Comparison of ENCODE assay signal across 9 cellular contexts in genomic region chr11:820655-821512, GRCh38. TPM values are rescaled to one million over a fixed set of nuclear protein-coding genes. Genes with fewer than 3 reads are reported as not detected.
A peak's percentile ranks its signal among the peaks of the same experiment; 100 is the strongest.
DNase-seq lines count a peak whose midpoint lies in the region; ATAC-seq, FAIRE-seq and TF ChIP-seq lines count a peak whose summit lies in the region.
"Had no signal": no experiment of that assay in that cellular context is flagged by ENCODE, and none has a peak within 500 bp of the region (broad histone marks: within the 10 kb centered on the region; RNA-seq: fewer than 3 reads in every experiment).

No MANE protein-coding gene starts in this region.

- no peaks in the 10 kb centered on the region for H3K27me3 ChIP-seq in Panc1 (ENCODE audit: control insufficient read depth, insufficient read depth, low read length)
- no peaks in the 10 kb centered on the region for H3K27me3 ChIP-seq in endothelial cell of umbilical vein (ENCODE audit: control insufficient read depth in 2 of 2, insufficient read depth in 2 of 2, low read length in 2 of 2)

- peak overlapping the region; percentile 94 for H3K9ac ChIP-seq in endothelial cell of umbilical vein (replicated peaks; ENCODE audit: extremely low read depth, insufficient read depth, low read length)

- H3K36me3 Mint-ChIP-seq in naive B cell = peaks cover 0 to 7% of the 10 kb centered on the region in 2 donors

- intact Hi-C loops in Panc1 (cut with micrococcal nuclease; ENCODE audit: unreplicated experiment) = no loop called here
- intact Hi-C loops in endothelial cell of umbilical vein (cut with micrococcal nuclease) = no loop called here

- peaks cover 6 to 20% (median 17%) of the 10 kb centered on the region in 3 donors for H3K4me1 Mint-ChIP-seq in naive B cell

- dilution Hi-C loops in endothelial cell of umbilical vein (cut with MboI; ENCODE audit: extremely low pct_ligation_motif_present, low sequenced_read_pairs) = no loop called here

- peak overlapping the region; percentile 89 for H3K27ac ChIP-seq in Panc1 (ENCODE audit: low read length)
- peak overlapping the region; percentile 89 for H3K27ac ChIP-seq in endothelial cell of umbilical vein (ENCODE audit: insufficient read depth, low read depth, low read length)

- POLR2A ChIA-PET in Panc1 (lab: Charles Lee) (interaction anchor here (0.9 to 1.9 kb wide), 2 partner anchors 8 to 12 kb away, joined by 3 to 11 read pairs; partner anchors contain the start of gene CRACR2B), endothelial cell of umbilical vein (lab: Charles Lee) (interaction anchor here (0.6 to 3.3 kb wide), 4 partner anchors 8 to 24 kb away, joined by 3 to 23 read pairs (median 9); partner anchors contain the start of gene RPLP2)

- H3K4me2 ChIP-seq in endothelial cell of umbilical vein (ENCODE audit: insufficient read depth, low read length) = peak overlapping the region; percentile 63

- H3K4me3 ChIP-seq in Panc1 (ENCODE audit: low read depth in 2 of 2, low read length in 2 of 2) (peak overlapping the region; percentile 80 to 88), endothelial cell of umbilical vein (replicated peaks in 1 of 3; ENCODE audit: insufficient read depth in 1 of 3, low read depth in 1 of 3, low read length in 3 of 3) (peak overlapping the region in 2 of 3 experiments; percentile 52 to 79)

- peak; percentile 7 for TF ChIP-seq POLR2A in endothelial cell of umbilical vein (IDR thresholded peaks at IDR 0.05; ENCODE audit: low read depth, low read length)

- peak overlapping the region in 4 of 6 donors; percentile 64 to 91 (median 84) for H3K27ac Mint-ChIP-seq in naive B cell

- H3K9me1 ChIP-seq in endothelial cell of umbilical vein (replicated peaks; ENCODE audit: control insufficient read depth, extremely low read depth, insufficient read depth, low read length) = no peaks in the 10 kb centered on the region

- DNase-seq in EL = peak; percentile 81
- no peak for DNase-seq in Panc1 (ENCODE audit: low read depth, low spot score)
- peak; percentile 38 for DNase-seq in endothelial cell of umbilical vein (ENCODE audit: low read depth, low spot score)
- no peak for DNase-seq in naive B cell
- no peak for DNase-seq in COLO668 (lab: John Stamatoyannopoulos, UW; ENCODE audit: unreplicated experiment)
- no peak for DNase-seq in activated gamma-delta T cell (lab: John Stamatoyannopoulos, UW)

- no peaks in the 10 kb centered on the region for H3K27me3 Mint-ChIP-seq in naive B cell

- peak; percentile 58 for FAIRE-seq in endothelial cell of umbilical vein (lab: Jason Lieb, UNC)
- FAIRE-seq: TTC549 had no signal

- peak overlapping the region; percentile 82 to 96 (median 90) for H3K4me3 Mint-ChIP-seq in naive B cell

- peak; percentile 63 for ATAC-seq in Panc1
- no peak for ATAC-seq in naive B cell (ENCODE audit: low read depth in 2 of 2)
- ATAC-seq in HG02678 (IDR thresholded peaks at IDR 0.05; ENCODE audit: unreplicated experiment) = no peak
- no peak for ATAC-seq in GM19328 (IDR thresholded peaks at IDR 0.05; ENCODE audit: unreplicated experiment)

- H2AFZ ChIP-seq in endothelial cell of umbilical vein (ENCODE audit: low read depth, low read length) = no peak overlapping the region

- peaks cover 19% of the 10 kb centered on the region for H3K79me2 ChIP-seq in endothelial cell of umbilical vein (ENCODE audit: control insufficient read depth, insufficient read depth, low read length)

- CTCF ChIA-PET in Panc1 (lab: Charles Lee) (interaction anchor here (0.7 kb wide), 2 partner anchors 9 to 18 kb away, joined by 3 to 4 read pairs; no protein-coding TSS in a partner anchor), endothelial cell of umbilical vein (lab: Charles Lee) (no interaction called here)

- TF ChIP-seq CTCF in Panc1 (IDR thresholded peaks at IDR 0.05) (no peak), endothelial cell of umbilical vein (IDR thresholded peaks at IDR 0.05; ENCODE audit: extremely low read depth in 1 of 2, insufficient read depth in 1 of 2, low read depth in 1 of 2, low read length in 2 of 2) (no peak)

- no peaks in the 10 kb centered on the region for H4K20me1 ChIP-seq in endothelial cell of umbilical vein (replicated peaks; ENCODE audit: control insufficient read depth, extremely low read depth, insufficient read depth, low read length)

- in situ Hi-C loops in Panc1 (cut with HindIII; ENCODE audit: low pct_unique_long_range_greater_than_20kb, low sequenced_read_pairs) = no loop called here

- H3K36me3 ChIP-seq in Panc1 (ENCODE audit: control insufficient read depth, insufficient read depth, low read length) = 0 out of 2 replicates have a peak, but pooled peaks cover 2% of the 10 kb centered on the region
- peaks cover 4 to 17% of the 10 kb centered on the region in 2 experiments for H3K36me3 ChIP-seq in endothelial cell of umbilical vein (ENCODE audit: control insufficient read depth in 2 of 2, extremely low read depth in 1 of 2, insufficient read depth in 2 of 2, low read length in 2 of 2)

- H3K9me3 ChIP-seq in Panc1 (ENCODE audit: control insufficient read depth, insufficient read depth, low read depth, low read length) (no peaks in the 10 kb centered on the region), endothelial cell of umbilical vein (replicated peaks; ENCODE audit: control insufficient read depth, insufficient read depth, low read length) (no peaks in the 10 kb centered on the region)

- H3K9me3 Mint-ChIP-seq in naive B cell = no peaks in the 10 kb centered on the region

- BruUV-seq in Panc1 (replicated peaks; lab: Mats Ljungman, UMichigan) (no TSS peak), endothelial cell of umbilical vein (replicated peaks; lab: Mats Ljungman, UMichigan) (TSS peak; percentile 9)

- H3K4me1 ChIP-seq in Panc1 (ENCODE audit: control insufficient read depth, insufficient read depth, low read length) (peaks cover 51% of the 10 kb centered on the region), endothelial cell of umbilical vein (ENCODE audit: control insufficient read depth, extremely low read depth, insufficient read depth, low read length) (peaks cover 20% of the 10 kb centered on the region)

RNA-seq across cellular contexts. Expression of gene PNPLA2, which starts 2.2 kb away (rescaled TPM):
- total RNA-seq in Panc1 (2021; ENCODE audit: unreplicated experiment) (244 TPM), endothelial cell of umbilical vein (75.6 and 83.0 TPM in 2 replicates)
- polyA plus RNA-seq in Panc1 (2012; ENCODE audit: insufficient read length) = 377 TPM
- polyA plus RNA-seq in endothelial cell of umbilical vein (73.1 and 80.3 TPM in 2 replicates), naive B cell (ENCODE audit: low read depth in 6 of 6) (10 to 100 TPM; 13.0 to 49.9 (median 26.9) TPM)
- 32.9 and 45.8 TPM in 2 replicates for polyA plus RNA-seq in endothelial cell of umbilical vein (2011; cell fraction: cytosol; rRNA removed)
- polyA plus RNA-seq in endothelial cell of umbilical vein (2011; cell fraction: nucleus; rRNA removed) = 257 and 355 TPM in 2 replicates
- 44.9 and 69.9 TPM in 2 replicates for polyA plus RNA-seq in endothelial cell of umbilical vein (2012)
- 41.3 and 67.7 TPM in 2 replicates for polyA minus RNA-seq in endothelial cell of umbilical vein
- 38.2 TPM for polyA minus RNA-seq in endothelial cell of umbilical vein (2011; cell fraction: cytosol; rRNA and poly(A)+ RNA removed)
- polyA minus RNA-seq in endothelial cell of umbilical vein (2011; cell fraction: nucleus; rRNA and poly(A)+ RNA removed) = 80.4 and 131 TPM in 2 replicates

RNA-seq across cellular contexts. Expression of gene CRACR2B, which starts 6.8 kb away (rescaled TPM):
- total RNA-seq in Panc1 (2021; ENCODE audit: unreplicated experiment) = 132 TPM
- polyA plus RNA-seq in Panc1 (2012; ENCODE audit: insufficient read length) = 167 TPM
- 8.4 and 9.7 TPM in 2 replicates for total RNA-seq in endothelial cell of umbilical vein
- polyA plus RNA-seq in endothelial cell of umbilical vein = 9.3 and 10.7 TPM in 2 replicates
- polyA plus RNA-seq in endothelial cell of umbilical vein (2011; cell fraction: cytosol; rRNA removed) = 3.5 and 5.6 TPM in 2 replicates
- polyA plus RNA-seq in endothelial cell of umbilical vein (2011; cell fraction: nucleus; rRNA removed) = 31.3 and 33.1 TPM in 2 replicates
- polyA plus RNA-seq in endothelial cell of umbilical vein (2012) = 1.2 and 3.3 TPM in 2 replicates
- polyA minus RNA-seq in endothelial cell of umbilical vein = 1.3 and 2.3 TPM in 2 replicates
- polyA minus RNA-seq in endothelial cell of umbilical vein (2011; cell fraction: cytosol; rRNA and poly(A)+ RNA removed) = 5.3 TPM
- 3.1 and 7.7 TPM in 2 replicates for polyA minus RNA-seq in endothelial cell of umbilical vein (2011; cell fraction: nucleus; rRNA and poly(A)+ RNA removed)
- polyA plus RNA-seq in naive B cell (ENCODE audit: low read depth in 6 of 6) = under 1 TPM in 3 of 6 donors, not detected in 3; 0.41 to 1.00 (median 0.55) TPM

RNA-seq across cellular contexts. Expression of gene RPLP2, which starts 11.1 kb away (rescaled TPM):
- total RNA-seq in Panc1 (2021; ENCODE audit: unreplicated experiment) (3,468 TPM), endothelial cell of umbilical vein (1,644 and 1,739 TPM in 2 replicates)
- polyA plus RNA-seq in Panc1 (2012; ENCODE audit: insufficient read length) = 4,274 TPM
- polyA plus RNA-seq in endothelial cell of umbilical vein (1,579 and 3,225 TPM in 2 replicates), naive B cell (ENCODE audit: low read depth in 6 of 6) (1,000 to 10,000 TPM; 1,447 to 3,573 (median 3,150) TPM)
- 1,542 and 2,023 TPM in 2 replicates for polyA plus RNA-seq in endothelial cell of umbilical vein (2011; cell fraction: cytosol; rRNA removed)
- 411 and 642 TPM in 2 replicates for polyA plus RNA-seq in endothelial cell of umbilical vein (2011; cell fraction: nucleus; rRNA removed)
- 1,362 and 2,241 TPM in 2 replicates for polyA plus RNA-seq in endothelial cell of umbilical vein (2012)
- polyA minus RNA-seq in endothelial cell of umbilical vein = 613 and 704 TPM in 2 replicates
- 919 TPM for polyA minus RNA-seq in endothelial cell of umbilical vein (2011; cell fraction: cytosol; rRNA and poly(A)+ RNA removed)
- 89.9 and 123 TPM in 2 replicates for polyA minus RNA-seq in endothelial cell of umbilical vein (2011; cell fraction: nucleus; rRNA and poly(A)+ RNA removed)

RNA-seq across cellular contexts. Expression of gene CD151, which starts 11.9 kb away (rescaled TPM):
- total RNA-seq in Panc1 (2021; ENCODE audit: unreplicated experiment) = 680 TPM
- 1,015 TPM for polyA plus RNA-seq in Panc1 (2012; ENCODE audit: insufficient read length)
- 515 and 605 TPM in 2 replicates for total RNA-seq in endothelial cell of umbilical vein
- polyA plus RNA-seq in endothelial cell of umbilical vein = 1,090 and 1,522 TPM in 2 replicates
- 804 and 813 TPM in 2 replicates for polyA plus RNA-seq in endothelial cell of umbilical vein (2011; cell fraction: cytosol; rRNA removed)
- 543 and 618 TPM in 2 replicates for polyA plus RNA-seq in endothelial cell of umbilical vein (2011; cell fraction: nucleus; rRNA removed)
- 576 and 824 TPM in 2 replicates for polyA plus RNA-seq in endothelial cell of umbilical vein (2012)
- polyA minus RNA-seq in endothelial cell of umbilical vein = 701 and 743 TPM in 2 replicates
- polyA minus RNA-seq in endothelial cell of umbilical vein (2011; cell fraction: cytosol; rRNA and poly(A)+ RNA removed) = 81.2 TPM
- 148 and 185 TPM in 2 replicates for polyA minus RNA-seq in endothelial cell of umbilical vein (2011; cell fraction: nucleus; rRNA and poly(A)+ RNA removed)
- polyA plus RNA-seq in naive B cell (ENCODE audit: low read depth in 6 of 6) = 1 to 10 TPM; 1.2 to 5.8 (median 3.2) TPM

RNA-seq across cellular contexts. Expression of gene PIDD1, which starts 15.9 kb away (rescaled TPM):
- total RNA-seq in Panc1 (2021; ENCODE audit: unreplicated experiment) (75.9 TPM), endothelial cell of umbilical vein (30.6 and 30.7 TPM in 2 replicates)
- polyA plus RNA-seq in Panc1 (2012; ENCODE audit: insufficient read length) = 86.9 TPM
- polyA plus RNA-seq in endothelial cell of umbilical vein (28.2 and 41.0 TPM in 2 replicates), naive B cell (ENCODE audit: low read depth in 6 of 6) (1 to 10 TPM in 5 of 6 donors, not detected in 1; 2.6 to 6.2 (median 3.5) TPM)
- 8.8 and 15.4 TPM in 2 replicates for polyA plus RNA-seq in endothelial cell of umbilical vein (2011; cell fraction: cytosol; rRNA removed)
- 131 and 144 TPM in 2 replicates for polyA plus RNA-seq in endothelial cell of umbilical vein (2011; cell fraction: nucleus; rRNA removed)
- 11.5 and 15.5 TPM in 2 replicates for polyA plus RNA-seq in endothelial cell of umbilical vein (2012)
- polyA minus RNA-seq in endothelial cell of umbilical vein = 8.9 and 15.2 TPM in 2 replicates
- polyA minus RNA-seq in endothelial cell of umbilical vein (2011; cell fraction: cytosol; rRNA and poly(A)+ RNA removed) = 5.0 TPM
- 21.0 and 35.2 TPM in 2 replicates for polyA minus RNA-seq in endothelial cell of umbilical vein (2011; cell fraction: nucleus; rRNA and poly(A)+ RNA removed)

Comparison
In these comparisons a context has a peak if more than half of its experiments do, and no peak if none do; other contexts are left out.
1. DNase-seq: peak in EL (single experiment) and endothelial cell of umbilical vein (single experiment); none in Panc1 (single experiment), naive B cell (single experiment), COLO668 (single experiment) and activated gamma-delta T cell (single experiment).
2. RNA of gene CRACR2B, which starts 6.8 kb away (total RNA-seq): 132 TPM in Panc1 (single experiment); 8.4 to 9.7 TPM in endothelial cell of umbilical vein; every median in the first group is over 10 times any median in the second.